In the genomic region with DNA sequence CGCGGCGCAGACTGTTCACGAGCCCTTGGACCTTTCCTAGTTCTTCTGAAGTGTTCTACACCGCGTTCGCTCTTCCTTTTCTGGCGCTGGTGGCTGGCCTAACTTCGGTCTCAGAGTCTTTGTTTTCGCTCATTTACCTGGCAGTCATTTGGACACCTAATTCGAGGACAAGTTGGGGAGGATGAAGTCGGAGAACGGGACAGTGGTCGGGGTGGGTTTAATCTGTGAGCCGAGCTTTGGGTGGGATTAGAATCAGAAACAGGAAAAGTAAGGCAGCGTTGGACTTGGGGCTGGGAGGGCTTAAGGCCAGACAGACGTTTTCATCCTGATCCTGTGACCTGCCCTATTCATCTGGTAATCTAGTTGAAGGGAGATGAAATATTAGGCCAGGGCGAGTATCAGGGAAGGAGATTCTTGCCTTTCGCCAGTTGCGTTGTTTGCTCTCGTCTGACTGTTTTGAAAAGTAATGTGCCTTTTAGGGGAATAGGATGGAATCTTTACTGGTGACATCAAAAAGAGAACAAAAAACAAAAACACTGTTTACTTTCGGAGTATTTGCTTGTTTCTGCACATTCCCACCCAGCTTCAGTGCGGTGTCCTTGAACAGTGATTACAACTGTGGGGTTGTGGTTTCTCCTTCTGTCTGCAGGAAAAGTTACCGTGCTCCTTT, we compare ENCODE assay signal across 9 cellular contexts. TPM values are rescaled to one million over a fixed set of nuclear protein-coding genes. Genes with fewer than 3 reads are reported as not detected.
DNase-seq lines count a peak whose midpoint lies in the region; ATAC-seq, FAIRE-seq and TF ChIP-seq lines count a peak whose summit lies in the region.
"Had no signal": no experiment of that assay in that cellular context is flagged by ENCODE, and none has a peak within 500 bp of the region (broad histone marks: within the 10 kb centered on the region; RNA-seq: fewer than 3 reads in every experiment).

No MANE protein-coding gene starts in this region.

- ATAC-seq in activated naive CD8-positive, alpha-beta T cell treated with anti-CD3 and anti-CD28 coated beads, Interleukin-2, amount 50 U/mL, for 24 hours: no peak
- no peak for ATAC-seq in GM21367 (IDR thresholded peaks at IDR 0.05; ENCODE audit: unreplicated experiment)
- no peak for ATAC-seq in GM19395 (IDR thresholded peaks at IDR 0.05; ENCODE audit: unreplicated experiment)

- WGBS in small intestine, 3 donors: 1 to 2% (median 1%) methylated on average over 24 of the region's 24 CpGs

- FAIRE-seq in small intestine (lab: Jason Lieb, UNC): no peak
- FAIRE-seq: A204.1 had no signal

- no peaks in the 10 kb centered on the region for H3K36me3 ChIP-seq in KMS-11 (ENCODE audit: insufficient read depth)
- no peaks in the 10 kb centered on the region for H3K36me3 ChIP-seq in small intestine (ENCODE audit: control insufficient read depth in 2 of 2, insufficient read depth in 2 of 2, low read length in 2 of 2)

- peaks cover 47% of the 10 kb centered on the region for H3K4me1 Mint-ChIP-seq in activated naive CD8-positive, alpha-beta T cell treated with anti-CD3 and anti-CD28 coated beads, Interleukin-2, amount 50 U/mL, for 24 hours

- H3K9ac ChIP-seq in KMS-11: peak overlapping the region; percentile 82

- H3K4me1 ChIP-seq in KMS-11 (ENCODE audit: low read depth, poor library complexity, severe bottlenecking): peaks cover 34% of the 10 kb centered on the region
- no peaks in the 10 kb centered on the region for H3K4me1 ChIP-seq in small intestine (ENCODE audit: control insufficient read depth in 2 of 2, insufficient read depth in 1 of 2, low read depth in 1 of 2, low read length in 1 of 2)

- peaks cover 64% of the 10 kb centered on the region for H3K79me2 ChIP-seq in KMS-11 (ENCODE audit: insufficient read depth, low read depth)

- H3K9me3 ChIP-seq in small intestine (ENCODE audit: control insufficient read depth, low read depth): no peaks in the 10 kb centered on the region

- H3K27me3 ChIP-seq in KMS-11 (ENCODE audit: insufficient read depth, low read depth) (no peaks in the 10 kb centered on the region), small intestine (ENCODE audit: control insufficient read depth in 2 of 2, insufficient read depth in 2 of 2, low read length in 2 of 2) (no peaks in the 10 kb centered on the region)

- H3K4me3 ChIP-seq in KMS-11 (IDR thresholded peaks at IDR 0.05; ENCODE audit: insufficient read depth, low read depth, low read length): peak overlapping the region; percentile 87
- peak overlapping the region; percentile 90 for H3K4me3 ChIP-seq in iPS-11a (ENCODE audit: low read depth, low read length)
- H3K4me3 ChIP-seq in small intestine (ENCODE audit: low read depth in 1 of 2, low read length in 2 of 2): peak overlapping the region; percentile 59 to 61

- H3K27ac Mint-ChIP-seq in activated naive CD8-positive, alpha-beta T cell treated with anti-CD3 and anti-CD28 coated beads, Interleukin-2, amount 50 U/mL, for 24 hours: peak overlapping the region; percentile 88

- H3K4me2 ChIP-seq in KMS-11: peak overlapping the region; percentile 95

- H3K27ac ChIP-seq in KMS-11 (peak overlapping the region; percentile 88), small intestine (ENCODE audit: low read depth in 1 of 2, low read length in 1 of 2) (peak overlapping the region; percentile 95 to 99)

- peak overlapping the region; percentile 97 for H3K4me3 Mint-ChIP-seq in activated naive CD8-positive, alpha-beta T cell treated with anti-CD3 and anti-CD28 coated beads, Interleukin-2, amount 50 U/mL, for 24 hours

- no peaks in the 10 kb centered on the region for H3K36me3 Mint-ChIP-seq in activated naive CD8-positive, alpha-beta T cell treated with anti-CD3 and anti-CD28 coated beads, Interleukin-2, amount 50 U/mL, for 24 hours (ENCODE audit: low read depth)

- H3K27me3 Mint-ChIP-seq in activated naive CD8-positive, alpha-beta T cell treated with anti-CD3 and anti-CD28 coated beads, Interleukin-2, amount 50 U/mL, for 24 hours: no peaks in the 10 kb centered on the region

- 0 out of 2 replicates have a peak, but pooled peaks have one; percentile 2 for TF ChIP-seq CTCF in KMS-11 (conservative IDR thresholded peaks at IDR 0.05; ENCODE audit: low read depth, low read length)

- DNase-seq in DMS 273 (lab: John Stamatoyannopoulos, UW; ENCODE audit: unreplicated experiment): peak; percentile 73
- DNase-seq in DMS 273 treated with DMSO at 0.1 percent for 48 hours (lab: John Stamatoyannopoulos, UW): no peak
- DNase-seq in activated naive CD8-positive, alpha-beta T cell treated with anti-CD3 and anti-CD28 coated beads, Interleukin-2, amount 50 U/mL, for 24 hours: no peak
- peak; percentile 36 for DNase-seq in small intestine

- peaks cover 19% of the 10 kb centered on the region for H4K20me1 ChIP-seq in KMS-11 (ENCODE audit: insufficient read depth)

- no peaks in the 10 kb centered on the region for H3K9me3 Mint-ChIP-seq in activated naive CD8-positive, alpha-beta T cell treated with anti-CD3 and anti-CD28 coated beads, Interleukin-2, amount 50 U/mL, for 24 hours

- H2AFZ ChIP-seq in KMS-11 (ENCODE audit: low read depth): peak overlapping the region; percentile 86

RNA-seq across cellular contexts. Expression of gene DIPK2A, which starts 1.9 kb away (rescaled TPM):
- 1 to 10 TPM; 2.7 to 6.2 (median 4.2) TPM for polyA plus RNA-seq in small intestine

Comparison
In these comparisons a context has a peak if more than half of its experiments do, and no peak if none do; other contexts are left out.
1. DNase-seq: peak in DMS 273 (single experiment) and small intestine (single experiment); none in DMS 273 treated with DMSO at 0.1 percent for 48 hours (single experiment) and activated naive CD8-positive, alpha-beta T cell treated with anti-CD3 and anti-CD28 coated beads, Interleukin-2, amount 50 U/mL, for 24 hours (single experiment).
2. Peak in every context shown above with its lines, with median percentiles within 50 percentile points of each other: H3K4me3 ChIP-seq.